17 cellular contexts compared by ENCODE assay signal in the genomic region with DNA sequence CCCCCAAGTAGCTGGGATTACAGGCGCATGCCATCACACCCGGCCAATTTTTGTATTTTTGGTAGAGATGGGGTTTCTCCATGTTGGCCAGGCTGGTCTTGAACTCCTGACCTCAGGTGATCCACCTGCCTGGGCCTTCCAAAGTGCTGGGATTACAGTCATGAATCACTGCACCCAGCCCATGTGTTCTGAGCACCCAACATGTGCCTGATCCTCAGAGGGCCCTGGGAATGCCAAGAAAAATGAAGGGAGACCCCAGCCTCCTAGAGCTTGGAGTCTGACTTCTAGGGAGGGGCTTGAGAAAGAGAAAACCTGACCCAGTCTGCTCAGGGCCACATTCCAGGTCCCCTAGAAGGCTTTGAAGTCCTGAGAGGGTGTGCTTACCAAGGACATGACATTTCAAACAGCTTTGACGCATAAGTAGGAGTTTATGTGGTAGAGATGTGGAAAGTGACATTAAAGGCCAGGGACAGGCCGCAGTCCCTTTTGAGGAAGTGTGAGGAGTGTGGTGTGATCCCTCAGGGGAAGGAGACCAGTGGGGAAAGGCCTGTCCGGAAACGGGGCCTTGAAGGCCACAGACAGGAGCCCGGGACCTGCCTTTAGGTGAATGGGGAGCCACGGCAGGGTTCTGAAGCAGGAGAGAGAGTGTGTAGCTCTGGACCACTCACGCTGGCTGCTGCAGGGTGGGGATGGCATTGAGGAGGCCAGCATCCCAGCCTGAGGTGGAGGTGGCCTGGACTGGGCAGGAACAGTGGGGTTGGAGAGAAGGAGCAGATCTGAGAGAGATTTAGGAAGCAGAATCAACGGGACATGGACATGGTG. TPM values are rescaled to one million over a fixed set of nuclear protein-coding genes. Genes with fewer than 3 reads are reported as not detected.
DNase-seq lines count a peak whose midpoint lies in the region; ATAC-seq, FAIRE-seq and TF ChIP-seq lines count a peak whose summit lies in the region.
"Had no signal": no experiment of that assay in that cellular context is flagged by ENCODE, and none has a peak within 500 bp of the region (broad histone marks: within the 10 kb centered on the region; RNA-seq: fewer than 3 reads in every experiment).

No MANE protein-coding gene starts in this region.

- peak in 1 of 2 donors; percentile 66 for ATAC-seq in activated naive CD4-positive, alpha-beta T cell treated with anti-CD3 and anti-CD28 coated beads, Interleukin-2, amount 50 U/mL, for 72 hours
- ATAC-seq in HG03354 (IDR thresholded peaks at IDR 0.05; ENCODE audit: poor library complexity, severe bottlenecking, unreplicated experiment) (peak; percentile 34), GM12878 (peak; percentile 78), gastroesophageal sphincter (no peak)

- no peaks in the 10 kb centered on the region for H3K79me2 ChIP-seq in GM12878 (ENCODE audit: control insufficient read depth, insufficient read depth, low read length)

- no peak for TF ChIP-seq CTCF in GM12878 (IDR thresholded peaks at IDR 0.05 in 2 of 3, conservative IDR thresholded peaks at IDR 0.05 in 1 of 3; ENCODE audit: control insufficient read depth in 2 of 3, extremely low read depth in 1 of 3, insufficient read depth in 1 of 3, low read depth in 3 of 3, low read length in 3 of 3)
- TF ChIP-seq CTCF in stomach (IDR thresholded peaks at IDR 0.05), result no peak
- no peak for TF ChIP-seq CTCF in gastroesophageal sphincter (IDR thresholded peaks at IDR 0.05)

- peaks cover 28% of the 10 kb centered on the region for H3K4me1 ChIP-seq in GM12878 (ENCODE audit: control insufficient read depth, insufficient read depth, low read length)
- H3K4me1 ChIP-seq in stomach, result no peaks in the 10 kb centered on the region
- H3K4me1 ChIP-seq in gastroesophageal sphincter, result no peaks in the 10 kb centered on the region

- no peaks in the 10 kb centered on the region for H4K20me1 ChIP-seq in GM12878 (ENCODE audit: control insufficient read depth, insufficient read depth)

- H2AFZ ChIP-seq in GM12878 (ENCODE audit: control insufficient read depth, low read depth, low read length), result peak overlapping the region; percentile 44

- H3K27me3 ChIP-seq in GM12878 (replicated peaks in 1 of 2; ENCODE audit: control insufficient read depth in 2 of 2, insufficient read depth in 2 of 2, low read length in 1 of 2) (no peaks in the 10 kb centered on the region), stomach (peaks cover 0 to 3% (median 0%) of the 10 kb centered on the region in 3 donors), gastroesophageal sphincter (no peaks in the 10 kb centered on the region)
- H3K27me3 ChIP-seq: suprapubic skin had no signal

- H3K36me3 ChIP-seq in GM12878 (ENCODE audit: control insufficient read depth in 2 of 2, insufficient read depth in 2 of 2, low read length in 1 of 2) (no peaks in the 10 kb centered on the region), stomach (no peaks in the 10 kb centered on the region), gastroesophageal sphincter (no peaks in the 10 kb centered on the region)
- H3K36me3 ChIP-seq: suprapubic skin had no signal

- 13% methylated on average over 10 of the region's 10 CpGs for WGBS in GM12878 (ENCODE audit: insufficient coverage, insufficient replicate concordance, low lambda C conversion rate, missing lambda C conversion rate)
- 79 to 91% (median 87%) methylated on average over 10 of the region's 10 CpGs for WGBS in stomach, 5 donors
- 80 to 84% methylated on average over 1 to 3 of the region's 10 CpGs for WGBS in gastroesophageal sphincter (ENCODE audit: low coverage in 1 of 2), 2 donors

- RAD21 ChIA-PET in GM12878 (lab: Charles Lee; ENCODE audit: unreplicated experiment), result interaction anchor here (0.8 to 3.4 kb wide), 4 partner anchors 8 to 54 kb away, joined by 3 to 14 read pairs (median 6); no protein-coding TSS in a partner anchor

- in situ Hi-C loops in GM12878 (cut with MboI), result no loop called here

- H3K4me3 ChIP-seq in GM12878 (no peak overlapping the region), stomach (no peak overlapping the region), gastroesophageal sphincter (no peak overlapping the region)
- H3K4me3 ChIP-seq: suprapubic skin had no signal

- DNase-seq in activated naive CD4-positive, alpha-beta T cell treated with anti-CD3 and anti-CD28 coated beads, Interleukin-2, amount 50 U/mL, for 72 hours (ENCODE audit: low spot score in 2 of 2), result no peak
- no peak for DNase-seq in activated naive CD4-positive, alpha-beta T cell (lab: John Stamatoyannopoulos, UW)
- peak; percentile 60 for DNase-seq in GM12878 (ENCODE audit: low read depth, low spot score)
- DNase-seq in stomach, result peak; percentile 20
- no peak for DNase-seq in NCI-H1105 (lab: John Stamatoyannopoulos, UW)
- no peak for DNase-seq in NCI-H146 (lab: John Stamatoyannopoulos, UW)
- DNase-seq: EL; hypothalamus; NCI-H1694 treated with DMSO at 0.1 percent for 48 hours; stimulated activated CD4-positive, alpha-beta T cell treated with anti-CD3 and anti-CD28 coated beads, Interleukin-4, amount 100 ng/mL, for 24 hours had no signal

- H3K9ac ChIP-seq in GM12878 (ENCODE audit: control insufficient read depth, insufficient read depth, low read length), result no peak overlapping the region

- SMC1A ChIA-PET in GM12878 (lab: Charles Lee; ENCODE audit: uncharacterized antibody, unreplicated experiment), result interaction anchor here (0.9 to 1.9 kb wide), 7 partner anchors 12 to 55 kb away, joined by 3 to 9 read pairs (median 5); no protein-coding TSS in a partner anchor

- BruUV-seq in GM12878 (replicated peaks; lab: Mats Ljungman, UMichigan), result no TSS peak

- H3K27ac Mint-ChIP-seq in activated naive CD4-positive, alpha-beta T cell treated with anti-CD3 and anti-CD28 coated beads, Interleukin-2, amount 50 U/mL, for 72 hours, result peak overlapping the region; percentile 50 to 76
- H3K27ac Mint-ChIP-seq: mesothelial cell of epicardium, progenitor cell of endocrine pancreas had no signal

- peak; percentile 78 for FAIRE-seq in GM12878 (lab: Jason Lieb, UNC)

- intact Hi-C loops in GM12878 (cut with micrococcal nuclease; ENCODE audit: unreplicated experiment), result loop anchor here (1.0 to 5.0 kb wide), 3 partner anchors 16 to 55 kb away; no protein-coding TSS in a partner anchor
- intact Hi-C loops in stomach (cut with DNase I; ENCODE audit: low total_unique reads), result no loop called here

- POLR2A ChIA-PET in GM12878 (lab: Charles Lee), result interaction anchor here (0.9 to 1.7 kb wide), 4 partner anchors 8 to 97 kb away, joined by 3 to 5 read pairs (median 4); no protein-coding TSS in a partner anchor

- TF ChIP-seq RAD21 in GM12878 (IDR thresholded peaks at IDR 0.05; ENCODE audit: insufficient read depth, low read depth, low read length), result no peak

- CTCF ChIA-PET in GM12878 (lab: Yijun Ruan, JAX), result interaction anchor here (1.3 kb wide), 1 partner anchor 8 kb away, joined by 3 read pairs; no protein-coding TSS in a partner anchor

- peak overlapping the region; percentile 30 for H3K27ac ChIP-seq in GM12878 (ENCODE audit: control insufficient read depth, insufficient read depth)
- H3K27ac ChIP-seq in stomach, result no peak overlapping the region
- H3K27ac ChIP-seq in gastroesophageal sphincter, result no peak overlapping the region
- H3K27ac ChIP-seq: suprapubic skin had no signal

- H3K9me3 Mint-ChIP-seq in activated naive CD4-positive, alpha-beta T cell treated with anti-CD3 and anti-CD28 coated beads, Interleukin-2, amount 50 U/mL, for 72 hours, result no peaks in the 10 kb centered on the region
- H3K9me3 Mint-ChIP-seq: mesothelial cell of epicardium had no signal

- 0 out of 2 replicates have a peak, but pooled peaks have one; percentile 30 for TF ChIP-seq POLR2A in GM12878 (IDR thresholded peaks at IDR 0.05; ENCODE audit: low read depth, low read length)
- TF ChIP-seq POLR2A in stomach (IDR thresholded peaks at IDR 0.05), result no peak
- TF ChIP-seq POLR2A in gastroesophageal sphincter (IDR thresholded peaks at IDR 0.05), result no peak

- peak; percentile 64 to 83; a peak in 3 of 4 replicates for TF ChIP-seq EP300 in GM12878 (IDR thresholded peaks at IDR 0.05; ENCODE audit: borderline replicate concordance in 1 of 2, control insufficient read depth in 1 of 2, low read depth in 2 of 2, low read length in 2 of 2)
- TF ChIP-seq EP300 in stomach (IDR thresholded peaks at IDR 0.05), result no peak
- no peak for TF ChIP-seq EP300 in gastroesophageal sphincter (IDR thresholded peaks at IDR 0.05)

- peak overlapping the region; percentile 14 for H3K4me2 ChIP-seq in GM12878 (ENCODE audit: control insufficient read depth, insufficient read depth)

- H3K9me3 ChIP-seq in GM12878 (replicated peaks; ENCODE audit: control insufficient read depth, insufficient read depth, low read length) (no peaks in the 10 kb centered on the region), stomach (no peaks in the 10 kb centered on the region), gastroesophageal sphincter (no peaks in the 10 kb centered on the region)
- H3K9me3 ChIP-seq: suprapubic skin had no signal

- H3K36me3 Mint-ChIP-seq in activated naive CD4-positive, alpha-beta T cell treated with anti-CD3 and anti-CD28 coated beads, Interleukin-2, amount 50 U/mL, for 72 hours, result no peaks in the 10 kb centered on the region
- H3K36me3 Mint-ChIP-seq: mesothelial cell of epicardium had no signal

RNA-seq across cellular contexts. Expression of a gene that starts 1.0 kb away (rescaled TPM):
- 1 to 10 TPM; 2.3 to 2.6 TPM for total RNA-seq in activated naive CD4-positive, alpha-beta T cell treated with anti-CD3 and anti-CD28 coated beads, Interleukin-2, amount 50 U/mL, for 72 hours
- total RNA-seq in GM12878 (2013; cell fraction: nucleolus; rRNA removed), result 217 and 243 TPM in 2 replicates
- 114 and 118 TPM in 2 replicates for total RNA-seq in GM12878 (2014; rRNA removed)
- total RNA-seq in GM12878 (2014; rRNA removed; fragmentation: Illumina TruSeq; extraction: Trizol), result 132 and 137 TPM in 2 replicates
- 704 and 775 TPM in 2 replicates for total RNA-seq in GM12878 (2021)
- polyA plus RNA-seq in GM12878 (2011; ENCODE audit: low read depth), result 191 TPM
- 14.5 and 38.0 TPM in 2 replicates for polyA plus RNA-seq in GM12878 (2011; rRNA removed)
- polyA plus RNA-seq in GM12878 (2011; cell fraction: cytosol; rRNA removed), result 34.6 and 58.9 TPM in 2 replicates
- 20.6 TPM in 2 replicates for polyA plus RNA-seq in GM12878 (2011; cell fraction: nucleus; rRNA removed)
- 240 and 288 TPM in 2 replicates for polyA plus RNA-seq in GM12878 (2012)
- 508 and 540 TPM in 2 replicates for polyA plus RNA-seq in GM12878 (2014; fragmentation: Illumina TruSeq; extraction: Trizol)
- polyA plus RNA-seq in GM12878 (2014; fragmentation: Nextera tagmentation; extraction: Ambion mirVana), result 100 to 1,000 TPM; 581 to 591 TPM
- polyA plus RNA-seq in GM12878 (2014; rRNA removed), result 221 and 240 TPM in 2 replicates
- 100 to 1,000 TPM; 347 to 350 TPM for polyA plus RNA-seq in GM12878 (2016; fragmentation: Nextera tagmentation; extraction: Ambion mirVana)
- 35.3 and 36.7 TPM in 2 replicates for polyA minus RNA-seq in GM12878 (2011; rRNA and poly(A)+ RNA removed)
- 35.0 and 39.2 TPM in 2 replicates for polyA minus RNA-seq in GM12878 (2011; cell fraction: cytosol; rRNA and poly(A)+ RNA removed)
- polyA minus RNA-seq in GM12878 (2011; cell fraction: nucleus; rRNA and poly(A)+ RNA removed), result 4.6 and 6.1 TPM in 2 replicates
- total RNA-seq in stomach, result under 1 TPM in 1 of 5 donors, not detected in 4; 0.37 TPM
- under 1 TPM; 0.12 to 0.45 (median 0.15) TPM for polyA plus RNA-seq in stomach
- not detected for total RNA-seq in gastroesophageal sphincter
- total RNA-seq: HT1080, mesothelial cell of epicardium, progenitor cell of endocrine pancreas had no signal

RNA-seq across cellular contexts. Expression of a gene that starts 14.7 kb away (rescaled TPM):
- total RNA-seq in activated naive CD4-positive, alpha-beta T cell treated with anti-CD3 and anti-CD28 coated beads, Interleukin-2, amount 50 U/mL, for 72 hours, result under 1 TPM in 1 of 2 donors, not detected in 1; 0.07 TPM
- 17.2 and 19.8 TPM in 2 replicates for total RNA-seq in GM12878 (2013; cell fraction: nucleolus; rRNA removed)
- total RNA-seq in GM12878 (2014; rRNA removed) (0.68 and 1.1 TPM in 2 replicates), GM12878 (2014; rRNA removed; fragmentation: Illumina TruSeq; extraction: Trizol) (0.31 and 0.41 TPM in 2 replicates), GM12878 (2021) (0.77 and 1.2 TPM in 2 replicates), stomach (10 to 100 TPM in 1 of 5 donors, 1 to 10 TPM in 2, not detected in 2; 1.3 to 43.8 (median 7.1) TPM), gastroesophageal sphincter (10 to 100 TPM; 18.6 to 45.8 (median 30.5) TPM)
- 0.16 TPM for polyA plus RNA-seq in GM12878 (2011; ENCODE audit: low read depth)
- polyA plus RNA-seq in GM12878 (2011; rRNA removed) (0.59 and 1.2 TPM in 2 replicates), GM12878 (2014; fragmentation: Illumina TruSeq; extraction: Trizol) (0.48 and 0.60 TPM in 2 replicates), GM12878 (2014; fragmentation: Nextera tagmentation; extraction: Ambion mirVana) (under 1 TPM; 0.03 to 0.05 TPM), GM12878 (2014; rRNA removed) (0.63 and 1.2 TPM in 2 replicates), GM12878 (2016; fragmentation: Nextera tagmentation; extraction: Ambion mirVana) (under 1 TPM; 0.16 to 0.18 TPM), stomach (10 to 100 TPM in 1 of 3 donors, 1 to 10 TPM in 2; 3.2 to 11.5 (median 6.4) TPM)
- 1.5 and 1.9 TPM in 2 replicates for polyA plus RNA-seq in GM12878 (2011; cell fraction: cytosol; rRNA removed)
- 2.1 and 2.6 TPM in 2 replicates for polyA plus RNA-seq in GM12878 (2011; cell fraction: nucleus; rRNA removed)
- polyA plus RNA-seq in GM12878 (2012), result 0.16 and 0.38 TPM in 2 replicates
- 1.4 and 2.1 TPM in 2 replicates for polyA minus RNA-seq in GM12878 (2011; rRNA and poly(A)+ RNA removed)
- 0.40 and 0.94 TPM in 2 replicates for polyA minus RNA-seq in GM12878 (2011; cell fraction: cytosol; rRNA and poly(A)+ RNA removed)
- polyA minus RNA-seq in GM12878 (2011; cell fraction: nucleus; rRNA and poly(A)+ RNA removed), result 0.60 and 0.77 TPM in 2 replicates
- total RNA-seq: T-helper 2 cell treated with Interferon-gamma antibody and Interleukin-4, amounts not matched to agents 100 ng/mL and 5 ng/mL, for 36 hours had no signal

RNA-seq across cellular contexts. Expression of a gene that starts 47.0 kb away (rescaled TPM):
- total RNA-seq in activated naive CD4-positive, alpha-beta T cell treated with anti-CD3 and anti-CD28 coated beads, Interleukin-2, amount 50 U/mL, for 72 hours, result not detected
- not detected in 2 replicates for total RNA-seq in GM12878 (2013; cell fraction: nucleolus; rRNA removed)
- total RNA-seq in GM12878 (2014; rRNA removed) (66.1 and 72.0 TPM in 2 replicates), GM12878 (2014; rRNA removed; fragmentation: Illumina TruSeq; extraction: Trizol) (54.8 and 54.9 TPM in 2 replicates), GM12878 (2021) (33.1 and 39.5 TPM in 2 replicates), stomach (not detected), gastroesophageal sphincter (not detected)
- polyA plus RNA-seq in GM12878 (2011; ENCODE audit: low read depth), result 5.6 TPM
- polyA plus RNA-seq in GM12878 (2011; rRNA removed) (0.92 and 1.2 TPM in 2 replicates), GM12878 (2014; fragmentation: Illumina TruSeq; extraction: Trizol) (26.2 and 55.9 TPM in 2 replicates), GM12878 (2014; fragmentation: Nextera tagmentation; extraction: Ambion mirVana) (10 to 100 TPM; 26.4 to 31.2 TPM), GM12878 (2014; rRNA removed) (84.9 and 107 TPM in 2 replicates), GM12878 (2016; fragmentation: Nextera tagmentation; extraction: Ambion mirVana) (10 to 100 TPM; 28.3 to 35.2 TPM), stomach (1 to 10 TPM in 1 of 3 donors, not detected in 2; 3.9 TPM)
- polyA plus RNA-seq in GM12878 (2011; cell fraction: cytosol; rRNA removed), result 2.1 and 2.4 TPM in 2 replicates
- 0.59 and 1.1 TPM in 2 replicates for polyA plus RNA-seq in GM12878 (2011; cell fraction: nucleus; rRNA removed)
- 7.4 and 18.5 TPM in 2 replicates for polyA plus RNA-seq in GM12878 (2012)
- polyA minus RNA-seq in GM12878 (2011; rRNA and poly(A)+ RNA removed), result not detected in 2 replicates
- polyA minus RNA-seq in GM12878 (2011; cell fraction: cytosol; rRNA and poly(A)+ RNA removed), result not detected in 2 replicates
- polyA minus RNA-seq in GM12878 (2011; cell fraction: nucleus; rRNA and poly(A)+ RNA removed), result not detected in 2 replicates
- total RNA-seq: HT1080; mesothelial cell of epicardium; progenitor cell of endocrine pancreas; T-helper 2 cell treated with Interferon-gamma antibody and Interleukin-4, amounts not matched to agents 100 ng/mL and 5 ng/mL, for 36 hours had no signal

Comparison
In these comparisons a context has a peak if more than half of its experiments do, and no peak if none do; other contexts are left out.
1. DNase-seq: peak in GM12878 (single experiment) and stomach (single experiment); none in activated naive CD4-positive, alpha-beta T cell treated with anti-CD3 and anti-CD28 coated beads, Interleukin-2, amount 50 U/mL, for 72 hours (0 of 2), activated naive CD4-positive, alpha-beta T cell (0 of 4), NCI-H1105 (single experiment) and NCI-H146 (single experiment).
2. RNA of a gene that starts 1.0 kb away (total RNA-seq): 114 to 775 TPM in GM12878; 2.3 to 2.6 TPM in activated naive CD4-positive, alpha-beta T cell treated with anti-CD3 and anti-CD28 coated beads, Interleukin-2, amount 50 U/mL, for 72 hours, not detected in gastroesophageal sphincter and 0.37 TPM in stomach; every median in the first group is over 10 times any median in the second.